ENCODE assay signal across 1 cellular context in genomic region chr13:72390909-72391308, GRCh38.
TF ChIP-seq lines count a peak whose summit lies in the region.

No MANE protein-coding gene starts in this region.

TF ChIP-seq in HepG2, 621 proteins besides CTCF, POLR2A, EP300 and RAD21 (continued from another document):
- TF ChIP-seq, protein P1, sequence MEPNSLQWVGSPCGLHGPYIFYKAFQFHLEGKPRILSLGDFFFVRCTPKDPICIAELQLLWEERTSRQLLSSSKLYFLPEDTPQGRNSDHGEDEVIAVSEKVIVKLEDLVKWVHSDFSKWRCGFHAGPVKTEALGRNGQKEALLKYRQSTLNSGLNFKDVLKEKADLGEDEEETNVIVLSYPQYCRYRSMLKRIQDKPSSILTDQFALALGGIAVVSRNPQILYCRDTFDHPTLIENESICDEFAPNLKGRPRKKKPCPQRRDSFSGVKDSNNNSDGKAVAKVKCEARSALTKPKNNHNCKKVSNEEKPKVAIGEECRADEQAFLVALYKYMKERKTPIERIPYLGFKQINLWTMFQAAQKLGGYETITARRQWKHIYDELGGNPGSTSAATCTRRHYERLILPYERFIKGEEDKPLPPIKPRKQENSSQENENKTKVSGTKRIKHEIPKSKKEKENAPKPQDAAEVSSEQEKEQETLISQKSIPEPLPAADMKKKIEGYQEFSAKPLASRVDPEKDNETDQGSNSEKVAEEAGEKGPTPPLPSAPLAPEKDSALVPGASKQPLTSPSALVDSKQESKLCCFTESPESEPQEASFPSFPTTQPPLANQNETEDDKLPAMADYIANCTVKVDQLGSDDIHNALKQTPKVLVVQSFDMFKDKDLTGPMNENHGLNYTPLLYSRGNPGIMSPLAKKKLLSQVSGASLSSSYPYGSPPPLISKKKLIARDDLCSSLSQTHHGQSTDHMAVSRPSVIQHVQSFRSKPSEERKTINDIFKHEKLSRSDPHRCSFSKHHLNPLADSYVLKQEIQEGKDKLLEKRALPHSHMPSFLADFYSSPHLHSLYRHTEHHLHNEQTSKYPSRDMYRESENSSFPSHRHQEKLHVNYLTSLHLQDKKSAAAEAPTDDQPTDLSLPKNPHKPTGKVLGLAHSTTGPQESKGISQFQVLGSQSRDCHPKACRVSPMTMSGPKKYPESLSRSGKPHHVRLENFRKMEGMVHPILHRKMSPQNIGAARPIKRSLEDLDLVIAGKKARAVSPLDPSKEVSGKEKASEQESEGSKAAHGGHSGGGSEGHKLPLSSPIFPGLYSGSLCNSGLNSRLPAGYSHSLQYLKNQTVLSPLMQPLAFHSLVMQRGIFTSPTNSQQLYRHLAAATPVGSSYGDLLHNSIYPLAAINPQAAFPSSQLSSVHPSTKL (CRISPR knock-in tag; IDR thresholded peaks at IDR 0.05): 0 out of 2 replicates have a peak, but pooled peaks have one; percentile 24
- TF ChIP-seq CEBPB (IDR thresholded peaks at IDR 0.05; ENCODE audit: borderline replicate concordance, low read depth, low read length): peak; percentile 76
- peak; percentile 75 for TF ChIP-seq MAFF (IDR thresholded peaks at IDR 0.05; ENCODE audit: low read depth, low read length)
- no peak for TF ChIP-seq SOX6 (IDR thresholded peaks at IDR 0.05)
- TF ChIP-seq SOX6 (CRISPR knock-in tag; IDR thresholded peaks at IDR 0.05): peak; percentile 18; the same call in 1 of the 2 replicates
